Comparison of ENCODE assay signal across 26 cellular contexts in the genomic region with DNA sequence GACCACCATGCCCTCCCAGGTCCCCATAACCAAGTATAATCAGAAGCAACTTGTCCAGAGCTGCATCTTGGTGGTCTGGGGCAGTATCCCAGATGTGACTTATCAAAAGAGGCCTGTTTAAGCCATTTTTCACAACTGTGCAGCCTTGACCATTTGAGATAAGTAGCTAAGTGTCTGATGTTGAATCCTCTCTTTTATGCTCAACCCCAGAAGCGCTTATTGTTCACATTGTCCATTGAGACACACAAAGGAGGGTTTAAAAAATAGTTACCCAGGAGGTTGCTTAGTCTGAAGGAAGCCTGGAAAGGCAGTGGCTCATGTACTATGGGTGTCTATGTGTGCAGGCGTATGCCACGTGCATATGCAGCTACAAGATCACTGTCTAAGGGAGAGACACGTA. TPM values are rescaled to one million over a fixed set of nuclear protein-coding genes. Genes with fewer than 3 reads are reported as not detected.
A peak's percentile ranks its signal among the peaks of the same experiment; 100 is the strongest.
DNase-seq lines count a peak whose midpoint lies in the region; TF ChIP-seq lines count a peak whose summit lies in the region.
"Had no signal": no experiment of that assay in that cellular context is flagged by ENCODE, and none has a peak within 500 bp of the region (broad histone marks: within the 10 kb centered on the region; RNA-seq: fewer than 3 reads in every experiment).

No MANE protein-coding gene starts in this region.

- peak; percentile 15 for DNase-seq in SK-MEL-5 (ENCODE audit: low read depth, low spot score)
- no peak for DNase-seq in dorsolateral prefrontal cortex
- peak; percentile 30 for DNase-seq in midbrain (lab: John Stamatoyannopoulos, UW)
- peak in 10 of 49 donors; percentile 7 to 59 (median 21) for DNase-seq in substantia nigra (lab: John Stamatoyannopoulos, UW)
- no peak for DNase-seq in NCI-H526 treated with DMSO at 0.1 percent for 48 hours (lab: John Stamatoyannopoulos, UW)
- DNase-seq in ureter (ENCODE audit: low spot score), result no peak
- no peak for DNase-seq in SW 1271 (lab: John Stamatoyannopoulos, UW)
- DNase-seq: AML-193; Caco-2; CD4-positive, alpha-beta memory T cell; DMS79; EL; GDM1; HCEC 1CT; KBM-7; MG63; NCI-H1105 treated with DMSO at 0.1 percent for 48 hours; NCI-H146; NCI-H1930; NCI-H446; NCI-H524 treated with DMSO at 0.1 percent for 48 hours; NCI-H82; NK-92 treated with Interleukin-12 subunit alpha and Interleukin-12 subunit beta, amount 100 ng/mL, for 24 hours had no signal

- no peak for TF ChIP-seq CTCF in dorsolateral prefrontal cortex (IDR thresholded peaks at IDR 0.05 in 54 of 56, conservative IDR thresholded peaks at IDR 0.05 in 2 of 56; ENCODE audit: low read depth in 1 of 56, partially characterized antibody in 56 of 56)

- intact Hi-C loops in dorsolateral prefrontal cortex (cut with DNase I), result no loop called here

- no peaks in the 10 kb centered on the region for H3K27me3 ChIP-seq in dorsolateral prefrontal cortex

- H3K4me3 ChIP-seq in dorsolateral prefrontal cortex, result peak overlapping the region in 1 of 59 donors; percentile 26
- H3K4me3 ChIP-seq: A549, MG63 had no signal

- H3K27ac ChIP-seq in dorsolateral prefrontal cortex, result peak overlapping the region in 57 of 59 donors; percentile 53 to 94 (median 85)
- H3K27ac ChIP-seq in substantia nigra (ENCODE audit: low read depth, low read length, poor library complexity, severe bottlenecking), result peak overlapping the region; percentile 89
- H3K27ac ChIP-seq: A549 had no signal

- in situ Hi-C loops in SK-MEL-5 (cut with HindIII; ENCODE audit: low pct_unique_long_range_greater_than_20kb, low sequenced_read_pairs), result no loop called here

RNA-seq across cellular contexts. Expression of gene ENPP6, which starts 27.0 kb away (rescaled TPM):
- total RNA-seq in SK-MEL-5 (2014; rRNA removed; shearing (Covaris generic)), result not detected in 2 replicates
- not detected in 2 replicates for polyA plus RNA-seq in SK-MEL-5 (2015; cell fraction: cytosol; rRNA removed)
- polyA plus RNA-seq in SK-MEL-5 (2015; cell fraction: nucleus; rRNA removed), result not detected in 2 replicates
- 10 to 100 TPM in 35 of 120 experiments, 1 to 10 TPM in 85; 1.8 to 35.2 (median 8.0) TPM for total RNA-seq in dorsolateral prefrontal cortex
- 3.9 TPM for total RNA-seq in ureter
- total RNA-seq: Caco-2; CD4-positive, alpha-beta memory T cell; LHCN-M2; PC-3 had no signal
- polyA plus RNA-seq: A549; CD4-positive, alpha-beta memory T cell had no signal

Comparison
In these comparisons a context has a peak if more than half of its experiments do, and no peak if none do; other contexts are left out.
1. DNase-seq: peak in SK-MEL-5 (single experiment) and midbrain (single experiment); none in dorsolateral prefrontal cortex (0 of 10), NCI-H526 treated with DMSO at 0.1 percent for 48 hours (single experiment), ureter (single experiment) and SW 1271 (0 of 2).